In genomic region chr1:111475706-111476105, GRCh38 we compare ENCODE assay signal across 11 cellular contexts. TPM values are rescaled to one million over a fixed set of nuclear protein-coding genes. Genes with fewer than 3 reads are reported as not detected.
DNase-seq lines count a peak whose midpoint lies in the region; ATAC-seq lines count a peak whose summit lies in the region.
"Had no signal": no experiment of that assay in that cellular context is flagged by ENCODE, and none has a peak within 500 bp of the region (broad histone marks: within the 10 kb centered on the region; RNA-seq: fewer than 3 reads in every experiment).

No MANE protein-coding gene starts in this region.

- CTCF ChIA-PET in T-cell (lab: Charles Lee) = interaction anchor here (0.6 to 3.3 kb wide), 2 partner anchors 32 to 212 kb away, joined by 4 to 32 read pairs; no protein-coding TSS in a partner anchor

- H3K4me3 Mint-ChIP-seq in T-cell = peak overlapping the region; percentile 83 to 91 (median 89)
- H3K4me3 Mint-ChIP-seq in memory B cell = peak overlapping the region; percentile 64

- peak in 2 of 3 donors; percentile 25 to 40 for DNase-seq in stimulated activated CD4-positive, alpha-beta T cell treated with anti-CD3 and anti-CD28 coated beads, Interleukin-12 subunit alpha, Interleukin-12 subunit beta, amount 100 ng/mL, for 48 hours (ENCODE audit: low read depth in 2 of 3, low spot score in 1 of 3)
- no peak for DNase-seq in stimulated activated CD4-positive, alpha-beta T cell treated with anti-CD3 and anti-CD28 coated beads, Interleukin-4, amount 100 ng/mL, for 1 hour
- peak in 2 of 34 experiments; percentile 4 to 9 for DNase-seq in T-cell
- DNase-seq in memory B cell (ENCODE audit: low spot score in 2 of 2) = no peak
- DNase-seq in NCI-H1436 treated with DMSO at 0.1 percent for 48 hours (lab: John Stamatoyannopoulos, UW) = no peak
- DNase-seq in ureter (ENCODE audit: low spot score) = no peak
- no peak for DNase-seq in HK-2 (ENCODE audit: unreplicated experiment)
- DNase-seq: Caco-2, nucleus accumbens had no signal

- H3K4me1 Mint-ChIP-seq in T-cell = peaks cover 50 to 59% (median 55%) of the 10 kb centered on the region in 3 donors
- H3K4me1 Mint-ChIP-seq in memory B cell = peaks cover 42% of the 10 kb centered on the region

- H3K27ac Mint-ChIP-seq in T-cell (peak overlapping the region; percentile 84 to 95), memory B cell (peak overlapping the region; percentile 22)

- POLR2A ChIA-PET in T-cell (lab: Charles Lee) = no interaction called here

- H3K27me3 Mint-ChIP-seq in T-cell (no peaks in the 10 kb centered on the region), memory B cell (no peaks in the 10 kb centered on the region)

- H3K9me3 Mint-ChIP-seq in T-cell (peaks cover 0 to 5% (median 0%) of the 10 kb centered on the region in 3 donors), memory B cell (no peaks in the 10 kb centered on the region)

- peaks cover 18% of the 10 kb centered on the region for H3K36me3 Mint-ChIP-seq in T-cell
- peaks cover 12% of the 10 kb centered on the region for H3K36me3 Mint-ChIP-seq in memory B cell

- no peak for ATAC-seq in T-cell (replicated peaks in 1 of 4)
- no peak for ATAC-seq in memory B cell (ENCODE audit: low read depth)
- no peak for ATAC-seq in HG03108 (IDR thresholded peaks at IDR 0.05; ENCODE audit: unreplicated experiment)
- ATAC-seq: SK-N-SH treated with all-trans-retinoic acid at 6 μM for 48 hours had no signal

RNA-seq across cellular contexts. Expression of gene C1orf162, which starts 1.9 kb away (rescaled TPM):
- total RNA-seq in T-cell (10 to 100 TPM; 42.9 to 55.1 (median 46.1) TPM), ureter (13.2 TPM)

RNA-seq across cellular contexts. Expression of gene ATP5PB, which starts 26.4 kb away (rescaled TPM):
- total RNA-seq in T-cell (100 to 1,000 TPM in 3 of 5 donors, 10 to 100 TPM in 2; 88.1 to 129 (median 118) TPM), ureter (265 TPM)

RNA-seq across cellular contexts. Expression of gene WDR77, which starts 26.6 kb away (rescaled TPM):
- total RNA-seq in T-cell = 10 to 100 TPM; 22.5 to 40.1 (median 33.1) TPM
- 54.6 TPM for total RNA-seq in ureter

RNA-seq across cellular contexts. Expression of gene ADORA3, which starts 27.7 kb away (rescaled TPM):
- total RNA-seq in T-cell = under 1 TPM in 1 of 5 donors, not detected in 4; 0.30 TPM
- 5.8 TPM for total RNA-seq in ureter
- total RNA-seq: Caco-2 had no signal

RNA-seq across cellular contexts. Expression of gene TMIGD3, which starts 27.7 kb away (rescaled TPM):
- total RNA-seq in T-cell (not detected), ureter (1.2 TPM)

Comparison
In these comparisons a context has a peak if more than half of its experiments do, and no peak if none do; other contexts are left out.
1. DNase-seq: peak in stimulated activated CD4-positive, alpha-beta T cell treated with anti-CD3 and anti-CD28 coated beads, Interleukin-12 subunit alpha, Interleukin-12 subunit beta, amount 100 ng/mL, for 48 hours (2 of 3); none in stimulated activated CD4-positive, alpha-beta T cell treated with anti-CD3 and anti-CD28 coated beads, Interleukin-4, amount 100 ng/mL, for 1 hour (single experiment), memory B cell (0 of 2), NCI-H1436 treated with DMSO at 0.1 percent for 48 hours (single experiment), ureter (single experiment) and HK-2 (single experiment).